ENCODE assay signal across 8 cellular contexts in genomic region chr18:55779711-55780590, GRCh38.
A peak's percentile ranks its signal among the peaks of the same experiment; 100 is the strongest.
DNase-seq lines count a peak whose midpoint lies in the region; ATAC-seq, FAIRE-seq and TF ChIP-seq lines count a peak whose summit lies in the region.

No MANE protein-coding gene starts in this region.

- H3K14ac ChIP-seq in H1 (ENCODE audit: insufficient read length), result no peak overlapping the region

- H3K4me3 Mint-ChIP-seq in activated CD4-positive, alpha-beta T cell treated with anti-CD3 and anti-CD28 coated beads, Interleukin-2, amount 10 ng/mL, durations not matched to agents 7 days and 5 days, result peak overlapping the region; percentile 48

- H3K18ac ChIP-seq in H1 (ENCODE audit: extremely low read depth, low read length) (peak overlapping the region; percentile 61), mesendoderm (ENCODE audit: low read length) (peak overlapping the region; percentile 79)

- H3K36me3 ChIP-seq in NT2/D1 (ENCODE audit: insufficient read depth, insufficient read length, low read length), result no peaks in the 10 kb centered on the region
- H3K36me3 ChIP-seq in H1 (ENCODE audit: control insufficient read depth in 2 of 4, insufficient read depth in 4 of 4, low read length in 3 of 4), result no peaks in the 10 kb centered on the region
- H3K36me3 ChIP-seq in mesendoderm (ENCODE audit: control insufficient read depth, insufficient read depth, low read length), result no peaks in the 10 kb centered on the region
- no peaks in the 10 kb centered on the region for H3K36me3 ChIP-seq in thoracic aorta

- H3K4me1 Mint-ChIP-seq in activated CD4-positive, alpha-beta T cell treated with anti-CD3 and anti-CD28 coated beads, Interleukin-2, amount 10 ng/mL, durations not matched to agents 7 days and 5 days, result peaks cover 13% of the 10 kb centered on the region

- peak overlapping the region; percentile 26 for H4K5ac ChIP-seq in H1 (ENCODE audit: insufficient read length, low read depth, low read length)
- H4K5ac ChIP-seq in mesendoderm (ENCODE audit: low read length), result no peak overlapping the region

- peak in 1 of 2 experiments; percentile 55; a peak in 3 of 4 replicates for TF ChIP-seq RAD21 in H1 (IDR thresholded peaks at IDR 0.05 in 1 of 2, conservative IDR thresholded peaks at IDR 0.05 in 1 of 2; ENCODE audit: low read depth in 2 of 2, low read length in 2 of 2)

- H3K9me3 ChIP-seq in NT2/D1 (ENCODE audit: insufficient read depth, low read length) (no peaks in the 10 kb centered on the region), H1 (ENCODE audit: insufficient read depth in 2 of 2, low read depth in 1 of 2, low read length in 1 of 2) (no peaks in the 10 kb centered on the region), thoracic aorta (no peaks in the 10 kb centered on the region)

- 2% methylated on average over 47 of the region's 88 CpGs; no CpG with 5 or more reads in 1 of the 2 experiments for WGBS in H1 (ENCODE audit: extremely low coverage in 1 of 2, insufficient coverage in 1 of 2, insufficient read length in 1 of 2, insufficient replicate concordance in 2 of 2, low coverage in 1 of 2, low lambda C conversion rate in 2 of 2, missing lambda C conversion rate in 1 of 2), 2 experiments
- WGBS in mesendoderm (ENCODE audit: extremely low coverage, insufficient coverage, low lambda C conversion rate), result no CpG with 5 or more reads among the region's 88 CpGs

- peak; percentile 7 for FAIRE-seq in H1 (lab: Jason Lieb, UNC)

- no peaks in the 10 kb centered on the region for H4K20me1 ChIP-seq in H1 (replicated peaks in 1 of 2; ENCODE audit: control insufficient read depth in 1 of 2, insufficient read depth in 2 of 2, low read length in 2 of 2)

- TF ChIP-seq POLR2A in H1 (IDR thresholded peaks at IDR 0.05; ENCODE audit: control extremely low read depth in 1 of 2, low read depth in 2 of 2, low read length in 2 of 2), result no peak

- no peaks in the 10 kb centered on the region for H3K9me3 Mint-ChIP-seq in activated CD4-positive, alpha-beta T cell treated with anti-CD3 and anti-CD28 coated beads, Interleukin-2, amount 10 ng/mL, durations not matched to agents 7 days and 5 days

- DNase-seq in activated CD4-positive, alpha-beta T cell treated with anti-CD3 and anti-CD28 coated beads, Interleukin-2, amount 10 ng/mL, durations not matched to agents 7 days and 5 days, result no peak
- no peak for DNase-seq in activated CD4-positive, alpha-beta T cell treated with anti-CD3 and anti-CD28 coated beads, Interleukin-2, amount 50 U/mL, for 4 hours
- DNase-seq in NT2/D1 (ENCODE audit: low read depth, low spot score), result no peak
- peak in 1 of 2 experiments; percentile 63 for DNase-seq in H1 (ENCODE audit: low read depth in 1 of 2, low spot score in 2 of 2)
- DNase-seq in mesendoderm, result peak; percentile 63
- DNase-seq in thoracic aorta (ENCODE audit: low spot score), result no peak

- no peaks in the 10 kb centered on the region for H3K4me1 ChIP-seq in NT2/D1 (ENCODE audit: insufficient read depth, insufficient read length)
- H3K4me1 ChIP-seq in H1 (replicated peaks in 1 of 4; ENCODE audit: control insufficient read depth in 3 of 4, insufficient read depth in 4 of 4, low read length in 3 of 4), result peaks cover 0 to 15% (median 7%) of the 10 kb centered on the region in 4 experiments; a peak in 6 of 7 replicates
- no peaks in the 10 kb centered on the region for H3K4me1 ChIP-seq in mesendoderm (ENCODE audit: control insufficient read depth, low read depth, low read length)
- peaks cover 0 to 5% of the 10 kb centered on the region in 2 donors for H3K4me1 ChIP-seq in thoracic aorta (ENCODE audit: control insufficient read depth in 1 of 2, low read depth in 2 of 2)

- no peaks in the 10 kb centered on the region for H3K36me3 Mint-ChIP-seq in activated CD4-positive, alpha-beta T cell treated with anti-CD3 and anti-CD28 coated beads, Interleukin-2, amount 10 ng/mL, durations not matched to agents 7 days and 5 days (ENCODE audit: low read depth)

- H3K23me2 ChIP-seq in H1 (ENCODE audit: low read depth, low read length), result peaks cover 6% of the 10 kb centered on the region

- H3K79me1 ChIP-seq in H1 (ENCODE audit: low read depth, low read length), result no peaks in the 10 kb centered on the region
- no peaks in the 10 kb centered on the region for H3K79me1 ChIP-seq in mesendoderm (ENCODE audit: low read length)

- H3K27me3 Mint-ChIP-seq in activated CD4-positive, alpha-beta T cell treated with anti-CD3 and anti-CD28 coated beads, Interleukin-2, amount 10 ng/mL, durations not matched to agents 7 days and 5 days, result peaks cover 48% of the 10 kb centered on the region

- no peak overlapping the region for H2BK15ac ChIP-seq in H1 (ENCODE audit: low read length)
- peak overlapping the region; percentile 65 for H2BK15ac ChIP-seq in mesendoderm (replicated peaks; ENCODE audit: low read depth)

- H3K27ac Mint-ChIP-seq in activated CD4-positive, alpha-beta T cell treated with anti-CD3 and anti-CD28 coated beads, Interleukin-2, amount 10 ng/mL, durations not matched to agents 7 days and 5 days, result peak overlapping the region; percentile 13

- H3K56ac ChIP-seq in H1 (replicated peaks; ENCODE audit: insufficient read length, low read depth, low read length), result no peak overlapping the region
- H3K56ac ChIP-seq in mesendoderm (ENCODE audit: low read length), result peak overlapping the region; percentile 92

- peak; percentile 23 to 51 (median 32) for TF ChIP-seq CTCF in H1 (IDR thresholded peaks at IDR 0.05; ENCODE audit: control extremely low read depth in 1 of 3, insufficient read depth in 1 of 3, low read depth in 1 of 3, low read length in 3 of 3)
- no peak for TF ChIP-seq CTCF in thoracic aorta (IDR thresholded peaks at IDR 0.05)

- H2BK5ac ChIP-seq in H1 (ENCODE audit: low read depth, low read length), result peak overlapping the region; percentile 11; the same call in 1 of the 2 replicates
- peak overlapping the region; percentile 69 for H2BK5ac ChIP-seq in mesendoderm (ENCODE audit: low read length)

- no peak overlapping the region for H3K27ac ChIP-seq in H1 (ENCODE audit: low read depth, low read length)
- H3K27ac ChIP-seq in mesendoderm (ENCODE audit: low read depth, low read length), result peak overlapping the region; percentile 22
- H3K27ac ChIP-seq in thoracic aorta, result no peak overlapping the region

- H4K8ac ChIP-seq in H1 (ENCODE audit: extremely low read depth, insufficient read depth, low read length) (peak overlapping the region; percentile 84; the same call in 1 of the 2 replicates), mesendoderm (ENCODE audit: low read depth, low read length) (no peak overlapping the region)

- no peak overlapping the region for H3K23ac ChIP-seq in H1 (ENCODE audit: insufficient read length)
- no peak overlapping the region for H3K23ac ChIP-seq in mesendoderm (ENCODE audit: low read length)

- H3K4me3 ChIP-seq in NT2/D1 (ENCODE audit: insufficient read length, low read depth), result peak overlapping the region; percentile 42
- H3K4me3 ChIP-seq in H1 (ENCODE audit: extremely low read depth in 1 of 4, insufficient read depth in 2 of 4, low read depth in 3 of 4, low read length in 4 of 4), result peak overlapping the region; percentile 35 to 76 (median 61)
- peak overlapping the region; percentile 10 for H3K4me3 ChIP-seq in mesendoderm (ENCODE audit: low read length)
- H3K4me3 ChIP-seq in thoracic aorta, result peak overlapping the region; percentile 71

- H2BK120ac ChIP-seq in H1 (replicated peaks; ENCODE audit: low read depth, low read length) (no peak overlapping the region), mesendoderm (ENCODE audit: low read depth, low read length) (peak overlapping the region; percentile 78)

- H3K4me2 ChIP-seq in H1 (ENCODE audit: insufficient read depth in 1 of 2, low read depth in 2 of 2, low read length in 2 of 2), result peak overlapping the region; percentile 82 to 99
- H3K4me2 ChIP-seq in mesendoderm (ENCODE audit: low read length), result peak overlapping the region; percentile 59

- H3K4ac ChIP-seq in H1 (replicated peaks; ENCODE audit: insufficient read length, low read depth, low read length) (no peak overlapping the region), mesendoderm (ENCODE audit: low read depth, low read length) (peak overlapping the region; percentile 89)

- no peak overlapping the region for H4K91ac ChIP-seq in H1 (replicated peaks; ENCODE audit: insufficient read length, low read length)

- CTCF ChIA-PET in activated CD4-positive, alpha-beta T cell treated with anti-CD3 and anti-CD28 coated beads, Interleukin-2, amount 10 ng/mL, durations not matched to agents 7 days and 5 days (lab: Charles Lee), result interaction anchor here (0.9 kb wide), 1 partner anchor 15 kb away, joined by 3 read pairs; no protein-coding TSS in a partner anchor
- CTCF ChIA-PET in H1 (lab: Charles Lee; ENCODE audit: partially characterized antibody), result interaction anchor here (0.5 to 2.1 kb wide), 16 partner anchors 9 to 858 kb away, joined by 3 to 11 read pairs (median 4); partner anchors contain the start of gene TXNL1

- H2BK12ac ChIP-seq in H1 (ENCODE audit: low read depth, low read length), result peak overlapping the region; percentile 62

- H3K27me3 ChIP-seq in NT2/D1 (ENCODE audit: insufficient read depth, insufficient read length) (peaks cover 17% of the 10 kb centered on the region), H1 (replicated peaks in 1 of 4; ENCODE audit: control insufficient read depth in 3 of 4, extremely low read depth in 1 of 4, insufficient read depth in 3 of 4, low read length in 3 of 4) (peaks cover 0 to 7% (median 2%) of the 10 kb centered on the region in 4 experiments; a peak in 3 of 7 replicates), mesendoderm (ENCODE audit: insufficient read depth, low read length, poor library complexity) (no peaks in the 10 kb centered on the region), thoracic aorta (replicated peaks; ENCODE audit: insufficient read depth) (no peaks in the 10 kb centered on the region)

- H2BK20ac ChIP-seq in H1 (ENCODE audit: low read length), result no peak overlapping the region

- H3K9ac ChIP-seq in NT2/D1 (ENCODE audit: insufficient read length, low read depth), result peak overlapping the region; percentile 61
- peak overlapping the region in 2 of 4 experiments; percentile 14 to 48; a peak in 4 of 7 replicates for H3K9ac ChIP-seq in H1 (replicated peaks in 1 of 4; ENCODE audit: extremely low read depth in 1 of 4, low read depth in 3 of 4, low read length in 3 of 4)
- peak overlapping the region; percentile 66 for H3K9ac ChIP-seq in mesendoderm (ENCODE audit: low read length)

- POLR2A ChIA-PET in activated CD4-positive, alpha-beta T cell treated with anti-CD3 and anti-CD28 coated beads, Interleukin-2, amount 10 ng/mL, durations not matched to agents 7 days and 5 days (lab: Charles Lee), result no interaction called here
- POLR2A ChIA-PET in H1 (lab: Charles Lee; ENCODE audit: partially characterized antibody), result interaction anchor here (1.4 kb wide), 1 partner anchor 198 kb away, joined by 5 read pairs; no protein-coding TSS in a partner anchor

- H2AK5ac ChIP-seq in H1 (ENCODE audit: low read depth, low read length) (no peak overlapping the region), mesendoderm (ENCODE audit: low read length) (no peak overlapping the region)

- ATAC-seq in thoracic aorta (ENCODE audit: insufficient number of reproducible peaks, low FRiP score, low read depth) (no peak), GM18511 (IDR thresholded peaks at IDR 0.05; ENCODE audit: unreplicated experiment) (no peak), HG02610 (IDR thresholded peaks at IDR 0.05; ENCODE audit: unreplicated experiment) (no peak)

- H2AFZ ChIP-seq in H1 (ENCODE audit: low read length), result peak overlapping the region; percentile 67; the same call in 1 of the 2 replicates

- TF ChIP-seq EP300 in H1 (IDR thresholded peaks at IDR 0.05; ENCODE audit: borderline replicate concordance in 1 of 2, low read depth in 2 of 2, low read length in 2 of 2), result no peak

- H3K79me2 ChIP-seq in H1 (ENCODE audit: control insufficient read depth in 1 of 2, insufficient read depth in 2 of 2, low read length in 2 of 2) (no peaks in the 10 kb centered on the region), mesendoderm (ENCODE audit: control insufficient read depth, insufficient read depth, low read length) (no peaks in the 10 kb centered on the region)

Comparison
In these comparisons a context has a peak if more than half of its experiments do, and no peak if none do; other contexts are left out.
1. H3K4me3 ChIP-seq: peak in every context shown above with its lines; median percentile 71 in thoracic aorta; 61 in H1; 42 in NT2/D1; 10 in mesendoderm.